Comparison of ENCODE assay signal across 15 cellular contexts in genomic region chr11:128457874-128458273, GRCh38.
DNase-seq lines count a peak whose midpoint lies in the region; ATAC-seq, FAIRE-seq and TF ChIP-seq lines count a peak whose summit lies in the region.
"Had no signal": no experiment of that assay in that cellular context is flagged by ENCODE, and none has a peak within 500 bp of the region (broad histone marks: within the 10 kb centered on the region; RNA-seq: fewer than 3 reads in every experiment).

No MANE protein-coding gene starts in this region.

- no peak for TF ChIP-seq EP300 in GM12878 (IDR thresholded peaks at IDR 0.05; ENCODE audit: borderline replicate concordance in 1 of 2, control insufficient read depth in 1 of 2, low read depth in 2 of 2, low read length in 2 of 2)

- in situ Hi-C loops in GM12878 (cut with MboI) = loop anchor here (25.0 kb wide), 1 partner anchor 171 kb away; no protein-coding TSS in a partner anchor

- no peaks in the 10 kb centered on the region for H3K79me2 ChIP-seq in GM12878 (ENCODE audit: control insufficient read depth, insufficient read depth, low read length)

- H3K4me1 ChIP-seq in GM12878 (ENCODE audit: control insufficient read depth, insufficient read depth, low read length) (no peaks in the 10 kb centered on the region), prostate gland (replicated peaks) (no peaks in the 10 kb centered on the region)
- H3K4me1 ChIP-seq: BLaER1 treated with 17β-estradiol and CSF1 and Interleukin-3, amounts not matched to agents 10 nM and 100 nM had no signal

- SMC1A ChIA-PET in GM12878 (lab: Charles Lee; ENCODE audit: uncharacterized antibody, unreplicated experiment) = interaction anchor here (0.7 to 3.5 kb wide), 10 partner anchors 11 to 173 kb away, joined by 3 to 18 read pairs (median 3); no protein-coding TSS in a partner anchor

- H3K36me3 Mint-ChIP-seq in stimulated activated naive CD8-positive, alpha-beta T cell treated with anti-CD3 and anti-CD28 coated beads, Interleukin-15, Interleukin-2, amounts not matched to agents 100 ng/mL and 50 ng/mL, for 24 hours (ENCODE audit: low read depth) = peaks cover 83% of the 10 kb centered on the region
- peaks cover 20 to 81% (median 65%) of the 10 kb centered on the region in 3 donors for H3K36me3 Mint-ChIP-seq in naive thymus-derived CD8-positive, alpha-beta T cell

- peaks cover 80% of the 10 kb centered on the region for H3K4me1 Mint-ChIP-seq in stimulated activated naive CD8-positive, alpha-beta T cell treated with anti-CD3 and anti-CD28 coated beads, Interleukin-15, Interleukin-2, amounts not matched to agents 100 ng/mL and 50 ng/mL, for 24 hours (ENCODE audit: low read depth)
- H3K4me1 Mint-ChIP-seq in stimulated activated naive CD8-positive, alpha-beta T cell treated with anti-CD3 and anti-CD28 coated beads, Interleukin-15, amount 100 ng/mL, for 72 hours = peaks cover 81% of the 10 kb centered on the region
- H3K4me1 Mint-ChIP-seq in naive thymus-derived CD8-positive, alpha-beta T cell = peaks cover 44 to 93% (median 83%) of the 10 kb centered on the region in 4 donors

- H3K4me3 ChIP-seq in GM12878 (no peak overlapping the region), prostate gland (no peak overlapping the region)
- H3K4me3 ChIP-seq: BLaER1 treated with 17β-estradiol and CSF1 and Interleukin-3, amounts not matched to agents 10 nM and 100 nM; SK-N-MC had no signal

- CTCF ChIA-PET in GM12878 (lab: Yijun Ruan, JAX) (interaction anchor here (1.0 to 1.5 kb wide), 5 partner anchors 9 to 168 kb away, joined by 3 to 5 read pairs (median 3); no protein-coding TSS in a partner anchor), GM10248 (lab: Yijun Ruan, JAX) (interaction anchor here (0.9 to 1.5 kb wide), 5 partner anchors 10 to 172 kb away, joined by 3 to 4 read pairs (median 3); no protein-coding TSS in a partner anchor)

- H3K9ac ChIP-seq in GM12878 (ENCODE audit: control insufficient read depth, insufficient read depth, low read length) = no peak overlapping the region
- H3K9ac ChIP-seq: BLaER1 treated with 17β-estradiol and CSF1 and Interleukin-3, amounts not matched to agents 10 nM and 100 nM had no signal

- 98% methylated on average over 3 of the region's 3 CpGs for WGBS in GM12878 (ENCODE audit: insufficient coverage, insufficient replicate concordance, low lambda C conversion rate, missing lambda C conversion rate)
- WGBS in prostate gland = 93% methylated on average over 3 of the region's 3 CpGs

- TF ChIP-seq CTCF in GM12878 (IDR thresholded peaks at IDR 0.05 in 2 of 3, conservative IDR thresholded peaks at IDR 0.05 in 1 of 3; ENCODE audit: control insufficient read depth in 2 of 3, extremely low read depth in 1 of 3, insufficient read depth in 1 of 3, low read depth in 3 of 3, low read length in 3 of 3) = no peak
- TF ChIP-seq CTCF in D721Med (IDR thresholded peaks at IDR 0.05; ENCODE audit: insufficient read depth, missing control alignments) = no peak
- no peak for TF ChIP-seq CTCF in prostate gland (IDR thresholded peaks at IDR 0.05)
- no peak for TF ChIP-seq CTCF in GM10248 (IDR thresholded peaks at IDR 0.05; ENCODE audit: control extremely low read depth, extremely low read depth, low read depth, missing control alignments)

- RAD21 ChIA-PET in GM12878 (lab: Charles Lee; ENCODE audit: unreplicated experiment) = interaction anchor here (1.1 kb wide), 1 partner anchor 96 kb away, joined by 3 read pairs; no protein-coding TSS in a partner anchor

- H3K27me3 Mint-ChIP-seq in stimulated activated naive CD8-positive, alpha-beta T cell treated with anti-CD3 and anti-CD28 coated beads, Interleukin-15, Interleukin-2, amounts not matched to agents 100 ng/mL and 50 ng/mL, for 24 hours = no peaks in the 10 kb centered on the region
- no peaks in the 10 kb centered on the region for H3K27me3 Mint-ChIP-seq in stimulated activated naive CD8-positive, alpha-beta T cell treated with anti-CD3 and anti-CD28 coated beads, Interleukin-15, amount 100 ng/mL, for 72 hours
- H3K27me3 Mint-ChIP-seq in naive thymus-derived CD8-positive, alpha-beta T cell = no peaks in the 10 kb centered on the region

- H3K27me3 ChIP-seq in GM12878 (replicated peaks in 1 of 2; ENCODE audit: control insufficient read depth in 2 of 2, insufficient read depth in 2 of 2, low read length in 1 of 2) = no peaks in the 10 kb centered on the region
- no peaks in the 10 kb centered on the region for H3K27me3 ChIP-seq in prostate gland (replicated peaks; ENCODE audit: insufficient read depth)
- H3K27me3 ChIP-seq: BLaER1 treated with 17β-estradiol and CSF1 and Interleukin-3, amounts not matched to agents 10 nM and 100 nM had no signal

- H3K9me3 Mint-ChIP-seq in stimulated activated naive CD8-positive, alpha-beta T cell treated with anti-CD3 and anti-CD28 coated beads, Interleukin-15, Interleukin-2, amounts not matched to agents 100 ng/mL and 50 ng/mL, for 24 hours = no peaks in the 10 kb centered on the region
- H3K9me3 Mint-ChIP-seq in stimulated activated naive CD8-positive, alpha-beta T cell treated with anti-CD3 and anti-CD28 coated beads, Interleukin-15, amount 100 ng/mL, for 72 hours = no peaks in the 10 kb centered on the region
- H3K9me3 Mint-ChIP-seq in naive thymus-derived CD8-positive, alpha-beta T cell = no peaks in the 10 kb centered on the region

- no peak for DNase-seq in stimulated activated naive CD8-positive, alpha-beta T cell treated with anti-CD3 and anti-CD28 coated beads, Interleukin-15, amount 100 ng/mL, for 72 hours
- no peak for DNase-seq in GM12878 (ENCODE audit: low read depth, low spot score)
- no peak for DNase-seq in naive thymus-derived CD8-positive, alpha-beta T cell
- DNase-seq in D721Med (ENCODE audit: insufficient read length, low spot score) = no peak
- no peak for DNase-seq in prostate gland (ENCODE audit: low spot score)
- no peak for DNase-seq in GM10248 (ENCODE audit: extremely low spot score)
- DNase-seq in OCI-M1 (lab: John Stamatoyannopoulos, UW) = no peak
- DNase-seq: NK-92 treated with Interleukin-12 subunit alpha and Interleukin-12 subunit beta, amount 100 ng/mL, for 24 hours; occipital lobe; stimulated activated CD4-positive, alpha-beta T cell treated with anti-CD3 and anti-CD28 coated beads, Interleukin-1b, Interleukin-23, amount 100 ng/mL, for 48 hours had no signal

- 0 out of 2 replicates have a peak, but pooled peaks have one; percentile 17 for TF ChIP-seq POLR2A in GM12878 (IDR thresholded peaks at IDR 0.05; ENCODE audit: low read depth, low read length)
- TF ChIP-seq POLR2A in prostate gland (IDR thresholded peaks at IDR 0.05) = no peak

- H4K20me1 ChIP-seq in GM12878 (ENCODE audit: control insufficient read depth, insufficient read depth) = no peaks in the 10 kb centered on the region

- FAIRE-seq in GM12878 (lab: Jason Lieb, UNC) (no peak), D721Med (lab: Jason Lieb, UNC) (no peak)
- FAIRE-seq: G401.6 had no signal

- peak overlapping the region; percentile 69 for H3K27ac Mint-ChIP-seq in stimulated activated naive CD8-positive, alpha-beta T cell treated with anti-CD3 and anti-CD28 coated beads, Interleukin-15, Interleukin-2, amounts not matched to agents 100 ng/mL and 50 ng/mL, for 24 hours
- H3K27ac Mint-ChIP-seq in stimulated activated naive CD8-positive, alpha-beta T cell treated with anti-CD3 and anti-CD28 coated beads, Interleukin-15, amount 100 ng/mL, for 72 hours = peak overlapping the region in 1 of 2 donors; percentile 92
- peak overlapping the region; percentile 23 to 91 (median 82) for H3K27ac Mint-ChIP-seq in naive thymus-derived CD8-positive, alpha-beta T cell

- H3K4me2 ChIP-seq in GM12878 (ENCODE audit: control insufficient read depth, insufficient read depth) = no peak overlapping the region
- H3K4me2 ChIP-seq: BLaER1 treated with 17β-estradiol and CSF1 and Interleukin-3, amounts not matched to agents 10 nM and 100 nM had no signal

- no peak for ATAC-seq in stimulated activated naive CD8-positive, alpha-beta T cell treated with anti-CD3 and anti-CD28 coated beads, Interleukin-15, amount 100 ng/mL, for 72 hours
- ATAC-seq in GM12878 = no peak
- ATAC-seq in naive thymus-derived CD8-positive, alpha-beta T cell = no peak

- POLR2A ChIA-PET in GM12878 (lab: Charles Lee) = no interaction called here
- POLR2A ChIA-PET in naive thymus-derived CD8-positive, alpha-beta T cell (lab: Charles Lee) = interaction anchor here (0.7 to 13.2 kb wide), 14 partner anchors 10 to 174 kb away, joined by 3 to 160 read pairs (median 5); no protein-coding TSS in a partner anchor
- POLR2A ChIA-PET in GM10248 (lab: Yijun Ruan, JAX) = no interaction called here

- no TSS peak for BruUV-seq in GM12878 (replicated peaks; lab: Mats Ljungman, UMichigan)

- no peak overlapping the region for H3K4me3 Mint-ChIP-seq in stimulated activated naive CD8-positive, alpha-beta T cell treated with anti-CD3 and anti-CD28 coated beads, Interleukin-15, Interleukin-2, amounts not matched to agents 100 ng/mL and 50 ng/mL, for 24 hours
- no peak overlapping the region for H3K4me3 Mint-ChIP-seq in stimulated activated naive CD8-positive, alpha-beta T cell treated with anti-CD3 and anti-CD28 coated beads, Interleukin-15, amount 100 ng/mL, for 72 hours
- H3K4me3 Mint-ChIP-seq in naive thymus-derived CD8-positive, alpha-beta T cell = no peak overlapping the region

- no peaks in the 10 kb centered on the region for H3K9me3 ChIP-seq in GM12878 (replicated peaks; ENCODE audit: control insufficient read depth, insufficient read depth, low read length)
- no peaks in the 10 kb centered on the region for H3K9me3 ChIP-seq in prostate gland
- H3K9me3 ChIP-seq: BLaER1 treated with 17β-estradiol and CSF1 and Interleukin-3, amounts not matched to agents 10 nM and 100 nM had no signal

- TF ChIP-seq RAD21 in GM12878 (IDR thresholded peaks at IDR 0.05; ENCODE audit: insufficient read depth, low read depth, low read length) = no peak

- intact Hi-C loops in GM12878 (cut with micrococcal nuclease; ENCODE audit: unreplicated experiment) = no loop called here
- intact Hi-C loops in prostate gland (cut with DNase I) = no loop called here

- H2AFZ ChIP-seq in GM12878 (ENCODE audit: control insufficient read depth, low read depth, low read length) = no peak overlapping the region

- peaks cover 6 to 28% of the 10 kb centered on the region in 2 experiments for H3K36me3 ChIP-seq in GM12878 (ENCODE audit: control insufficient read depth in 2 of 2, insufficient read depth in 2 of 2, low read length in 1 of 2)
- no peaks in the 10 kb centered on the region for H3K36me3 ChIP-seq in prostate gland

- H3K27ac ChIP-seq in GM12878 (ENCODE audit: control insufficient read depth, insufficient read depth) (no peak overlapping the region), prostate gland (no peak overlapping the region)
- H3K27ac ChIP-seq: BLaER1 treated with 17β-estradiol and CSF1 and Interleukin-3, amounts not matched to agents 10 nM and 100 nM; SK-N-MC; VCaP had no signal

TF ChIP-seq in GM12878, 131 proteins besides CTCF, POLR2A, EP300 and RAD21 (continues in another document):
- TF ChIP-seq BHLHE40 (IDR thresholded peaks at IDR 0.05; ENCODE audit: borderline replicate concordance in 1 of 2, low read depth in 2 of 2, low read length in 1 of 2) (no peak), EED (IDR thresholded peaks at IDR 0.05; ENCODE audit: low read depth) (no peak), NR2C2 (IDR thresholded peaks at IDR 0.05; ENCODE audit: borderline replicate concordance, control insufficient read depth, insufficient read length, low read depth) (no peak), ZNF207 (IDR thresholded peaks at IDR 0.05; ENCODE audit: borderline replicate concordance) (no peak), CHD4 (IDR thresholded peaks at IDR 0.05) (no peak)
